ENCODE assay signal across 11 cellular contexts in genomic region chrX:150507251-150507856, GRCh38.
A peak's percentile ranks its signal among the peaks of the same experiment; 100 is the strongest.
DNase-seq lines count a peak whose midpoint lies in the region; ATAC-seq and TF ChIP-seq lines count a peak whose summit lies in the region.
"Had no signal": no experiment of that assay in that cellular context is flagged by ENCODE, and none has a peak within 500 bp of the region (broad histone marks: within the 10 kb centered on the region; RNA-seq: fewer than 3 reads in every experiment).

No MANE protein-coding gene starts in this region.

- TF ChIP-seq CTCF in lung (IDR thresholded peaks at IDR 0.05; ENCODE audit: control extremely low read depth, extremely low read depth) (no peak), testis (IDR thresholded peaks at IDR 0.05) (no peak), OCI-LY7 (conservative IDR thresholded peaks at IDR 0.05; ENCODE audit: low read length) (no peak)

- no peak for ATAC-seq in lung (ENCODE audit: insufficient read depth, low FRiP score)
- no peak for ATAC-seq in GM21737 (IDR thresholded peaks at IDR 0.05; ENCODE audit: unreplicated experiment)
- no peak for ATAC-seq in HG02840 (IDR thresholded peaks at IDR 0.05; ENCODE audit: low FRiP score, unreplicated experiment)
- ATAC-seq: GM12878 had no signal

- H3K9me3 ChIP-seq in lung (ENCODE audit: control insufficient read depth in 2 of 2, insufficient read depth in 1 of 2, low read length in 1 of 2) (no peaks in the 10 kb centered on the region), testis (no peaks in the 10 kb centered on the region), OCI-LY7 (ENCODE audit: low read length) (no peaks in the 10 kb centered on the region)
- H3K9me3 ChIP-seq: left lung had no signal

- intact Hi-C loops in testis (cut with DNase I; ENCODE audit: low total_unique reads) (no loop called here), OCI-LY7 (cut with micrococcal nuclease; ENCODE audit: unreplicated experiment) (no loop called here)

- CTCF ChIA-PET in OCI-LY7 (lab: Charles Lee; ENCODE audit: unreplicated experiment) = no interaction called here

- H3K27me3 ChIP-seq in lung (ENCODE audit: control insufficient read depth, insufficient read depth) (no peaks in the 10 kb centered on the region), testis (no peaks in the 10 kb centered on the region)
- H3K27me3 ChIP-seq: left lung had no signal

- peaks cover 2 to 17% of the 10 kb centered on the region in 2 donors for H3K4me1 ChIP-seq in lung (ENCODE audit: control insufficient read depth in 2 of 2, insufficient read depth in 2 of 2, low read length in 2 of 2)
- H3K4me1 ChIP-seq in testis = peaks cover 53% of the 10 kb centered on the region
- H3K4me1 ChIP-seq in OCI-LY7 (ENCODE audit: insufficient read depth, low read length, poor library complexity, severe bottlenecking) = no peaks in the 10 kb centered on the region
- H3K4me1 ChIP-seq: left lung had no signal

- POLR2A ChIA-PET in OCI-LY7 (lab: Charles Lee) = no interaction called here

- H3K79me2 ChIP-seq in OCI-LY7 (ENCODE audit: insufficient read depth, low read depth, low read length) = no peaks in the 10 kb centered on the region

- WGBS in lung, 2 donors = 32 to 46% methylated on average over 14 to 19 of the region's 19 CpGs
- 20 to 34% methylated on average over 8 to 19 of the region's 19 CpGs for WGBS in testis, 2 donors

- no peak overlapping the region for H3K4me3 ChIP-seq in lung
- no peak overlapping the region for H3K4me3 ChIP-seq in testis
- no peak overlapping the region for H3K4me3 ChIP-seq in OCI-LY7 (ENCODE audit: low read depth, low read length, poor library complexity, severe bottlenecking)
- H3K4me3 ChIP-seq: GM12878, left lung had no signal

- H4K20me1 ChIP-seq in OCI-LY7 (ENCODE audit: insufficient read depth, low read length) = no peaks in the 10 kb centered on the region

- H3K36me3 ChIP-seq in lung (ENCODE audit: control insufficient read depth in 2 of 2, insufficient read depth in 2 of 2, low read length in 2 of 2) (no peaks in the 10 kb centered on the region), testis (ENCODE audit: low read depth, missing control alignments) (no peaks in the 10 kb centered on the region), OCI-LY7 (ENCODE audit: insufficient read depth, low read length) (no peaks in the 10 kb centered on the region)
- H3K36me3 ChIP-seq: left lung had no signal

- H3K9me2 ChIP-seq in OCI-LY7 (ENCODE audit: insufficient read depth, low read length) = no peaks in the 10 kb centered on the region

- H3K27ac ChIP-seq in lung (ENCODE audit: low read depth in 1 of 2, low read length in 1 of 2) = peak overlapping the region; percentile 41 to 66
- peak overlapping the region; percentile 68 to 77 for H3K27ac ChIP-seq in testis
- no peak overlapping the region for H3K27ac ChIP-seq in OCI-LY7 (ENCODE audit: low read depth, low read length, poor library complexity, severe bottlenecking)

- H2AFZ ChIP-seq in OCI-LY7 (ENCODE audit: low read length) = no peak overlapping the region

- no peak for TF ChIP-seq POLR2A in testis (IDR thresholded peaks at IDR 0.05)

- H3K4me2 ChIP-seq in OCI-LY7 (ENCODE audit: low read length) = no peak overlapping the region

- no TSS peak for BruUV-seq in OCI-LY7 (replicated peaks; lab: Mats Ljungman, UMichigan)

- DNase-seq in LHCN-M2 (ENCODE audit: low read depth) = peak; percentile 44
- DNase-seq in dermis microvascular lymphatic vessel endothelial cell (ENCODE audit: low read depth in 2 of 2) = peak; percentile 64 to 87
- no peak for DNase-seq in lung (ENCODE audit: low spot score)
- no peak for DNase-seq in testis
- DNase-seq in AML-193 (lab: John Stamatoyannopoulos, UW) = no peak
- no peak for DNase-seq in OCI-LY7 (ENCODE audit: low spot score)
- DNase-seq: left lung; stimulated activated naive CD4-positive, alpha-beta T cell treated with Interleukin-2 at 50 U/mL for 16 hours had no signal

Comparison
In these comparisons a context has a peak if more than half of its experiments do, and no peak if none do; other contexts are left out.
1. DNase-seq: peak in LHCN-M2 (single experiment) and dermis microvascular lymphatic vessel endothelial cell (2 of 2); none in lung (single experiment), testis (single experiment), AML-193 (0 of 2) and OCI-LY7 (single experiment).